11 cellular contexts compared by ENCODE assay signal in the genomic region with DNA sequence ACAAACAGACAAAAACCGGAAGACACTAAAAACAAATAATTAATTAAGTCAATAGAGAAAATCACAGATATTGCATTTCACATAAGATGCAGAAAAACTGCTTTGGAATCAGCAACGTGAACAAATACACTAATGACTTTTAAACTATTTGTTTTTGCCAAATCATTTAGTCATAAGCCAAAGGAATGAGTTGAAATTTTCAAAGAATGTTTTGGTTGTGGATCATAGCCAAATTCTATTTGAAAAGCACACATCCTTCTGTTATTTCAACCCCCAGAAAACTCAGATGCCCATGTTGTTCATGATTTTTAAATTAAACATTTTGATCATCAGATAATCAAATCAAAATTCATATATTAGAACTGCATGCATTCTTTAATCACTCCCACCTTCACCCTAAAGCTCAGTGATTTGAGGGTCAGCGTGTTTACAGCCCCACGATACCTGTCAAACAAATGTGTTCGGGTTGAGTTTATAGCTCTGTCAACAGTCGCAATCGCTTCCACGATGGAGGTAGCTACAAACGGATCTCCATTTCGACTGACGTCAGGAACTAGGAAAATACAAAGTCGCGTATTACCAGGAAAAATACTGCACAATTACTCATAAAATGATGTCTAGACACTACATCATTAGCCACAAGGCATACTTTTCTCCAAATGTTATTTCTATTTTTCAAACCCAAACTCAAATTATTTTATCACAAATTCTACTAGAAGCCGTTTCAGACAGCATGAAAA.
A peak's percentile ranks its signal among the peaks of the same experiment; 100 is the strongest.
DNase-seq lines count a peak whose midpoint lies in the region; ATAC-seq and TF ChIP-seq lines count a peak whose summit lies in the region.
"Had no signal": no experiment of that assay in that cellular context is flagged by ENCODE, and none has a peak within 500 bp of the region (broad histone marks: within the 10 kb centered on the region; RNA-seq: fewer than 3 reads in every experiment).

No MANE protein-coding gene starts in this region.

- H3K27ac ChIP-seq in tibial nerve (peak overlapping the region; percentile 18 to 84 (median 66)), foreskin keratinocyte (no peak overlapping the region)

- H3K27me3 ChIP-seq in tibial nerve (no peaks in the 10 kb centered on the region), foreskin keratinocyte (no peaks in the 10 kb centered on the region)

- H3K4me3 ChIP-seq in choroid plexus epithelial cell (ENCODE audit: low read depth, low read length): no peak overlapping the region
- no peak overlapping the region for H3K4me3 ChIP-seq in tibial nerve

- no peak for TF ChIP-seq CTCF in choroid plexus epithelial cell (conservative IDR thresholded peaks at IDR 0.05; ENCODE audit: low read depth, low read length)
- TF ChIP-seq CTCF in tibial nerve (IDR thresholded peaks at IDR 0.05): no peak
- no peak for TF ChIP-seq CTCF in foreskin keratinocyte (conservative IDR thresholded peaks at IDR 0.05)

- ATAC-seq in left lobe of liver (no peak), HG03025 (IDR thresholded peaks at IDR 0.05; ENCODE audit: low FRiP score, unreplicated experiment) (no peak), HG03469 (IDR thresholded peaks at IDR 0.05; ENCODE audit: unreplicated experiment) (no peak), foreskin keratinocyte (no peak)

- H3K4me1 ChIP-seq in tibial nerve: peaks cover 0 to 47% (median 6%) of the 10 kb centered on the region in 4 donors
- peaks cover 13% of the 10 kb centered on the region for H3K4me1 ChIP-seq in foreskin keratinocyte

- peaks cover 0 to 32% (median 0%) of the 10 kb centered on the region in 3 donors for H3K36me3 ChIP-seq in tibial nerve

- 64 to 67% methylated on average over 14 of the region's 14 CpGs for WGBS in tibial nerve, 2 donors

- DNase-seq in LHCN-M2 (ENCODE audit: low read depth) (peak; percentile 65), choroid plexus epithelial cell (ENCODE audit: low read depth) (peak; percentile 89), left lobe of liver (ENCODE audit: low spot score) (peak; percentile 15), tibial nerve (ENCODE audit: low spot score in 2 of 2) (no peak), NOMO-1 (lab: John Stamatoyannopoulos, UW; ENCODE audit: unreplicated experiment in 2 of 2) (no peak), foreskin keratinocyte (no peak)
- DNase-seq: effector CD8-positive, alpha-beta T cell; NCI-H1417 treated with DMSO at 0.1 percent for 48 hours; stimulated activated CD4-positive, alpha-beta T cell treated with anti-CD3 and anti-CD28 coated beads, Interleukin-15, amount 100 ng/mL, for 24 hours had no signal

- H3K9me3 ChIP-seq in tibial nerve: no peaks in the 10 kb centered on the region

- TF ChIP-seq POLR2A in tibial nerve (IDR thresholded peaks at IDR 0.05): no peak

- peak in 1 of 2 donors; percentile 11 for TF ChIP-seq EP300 in tibial nerve (IDR thresholded peaks at IDR 0.05)

Comparison
In these comparisons a context has a peak if more than half of its experiments do, and no peak if none do; other contexts are left out.
1. DNase-seq: peak in LHCN-M2 (single experiment), choroid plexus epithelial cell (single experiment) and left lobe of liver (single experiment); none in tibial nerve (0 of 2), NOMO-1 (0 of 2) and foreskin keratinocyte (0 of 2).